ENCODE assay signal across 8 cellular contexts in the genomic region with DNA sequence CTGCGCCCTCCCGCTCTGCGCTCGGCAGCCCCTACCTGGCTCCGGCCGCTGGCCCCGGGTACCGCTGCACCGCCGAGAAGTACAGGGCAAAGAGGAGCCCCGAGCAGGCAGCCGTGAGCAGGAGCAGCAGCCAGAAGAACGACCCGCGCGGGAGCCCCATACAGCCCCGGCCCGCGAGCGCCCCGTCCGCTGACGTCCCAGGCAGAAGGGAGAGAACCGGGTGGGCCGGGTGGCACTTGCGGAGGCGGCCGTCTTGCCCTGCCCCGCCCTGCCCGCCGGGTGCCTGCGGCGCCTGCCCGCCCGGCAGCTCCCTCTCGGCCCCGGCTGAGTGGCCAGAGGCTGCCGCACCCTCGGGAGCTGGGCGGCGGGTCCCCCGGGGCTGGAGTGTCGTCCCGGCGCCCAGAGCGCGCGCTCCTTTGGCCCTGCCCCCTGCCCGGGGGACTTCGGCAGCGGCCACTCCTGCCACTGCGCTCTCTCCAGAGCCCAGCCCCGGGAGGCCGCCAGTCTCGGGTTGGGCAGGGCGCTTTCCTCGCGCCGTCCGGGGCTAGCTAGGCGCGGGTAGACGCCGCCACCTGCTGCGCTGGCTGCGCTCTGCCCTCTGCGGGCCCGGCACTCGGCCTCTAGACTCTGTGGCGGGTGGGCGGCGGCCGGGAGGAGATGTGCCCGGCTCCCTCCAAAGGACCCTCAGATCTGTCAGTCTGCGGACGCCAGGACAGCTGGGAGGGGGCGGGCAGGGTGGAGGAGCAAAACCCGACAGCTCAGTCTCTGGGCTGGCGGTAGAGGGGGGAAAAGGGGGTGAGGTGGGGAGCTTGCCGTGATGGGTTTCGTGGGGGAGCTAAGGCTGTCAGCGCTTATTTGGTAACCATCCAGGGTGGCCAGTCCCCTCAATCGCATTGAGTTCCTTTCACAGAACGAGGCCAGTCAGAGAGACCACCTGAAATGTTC. TPM values are rescaled to one million over a fixed set of nuclear protein-coding genes. Genes with fewer than 3 reads are reported as not detected.
DNase-seq lines count a peak whose midpoint lies in the region; ATAC-seq and TF ChIP-seq lines count a peak whose summit lies in the region.

TSS of gene ST6GALNAC2 (minus strand) at position 212 of the 945 bp plus-strand sequence. CDS start at position 160, 52 bp downstream.

- peaks cover 4% of the 10 kb centered on the region for H3K36me3 Mint-ChIP-seq in brain

- H3K9ac ChIP-seq in BLaER1 (peak within 1 kb of the TSS; percentile 53), iPS-20b (ENCODE audit: low read depth, low read length) (peak within 1 kb of the TSS; percentile 41; the same call in 1 of the 2 replicates), skeletal muscle satellite cell (ENCODE audit: low read depth, low read length) (peak within 1 kb of the TSS; percentile 46)

- peaks cover 86% of the 10 kb centered on the region for H3K27me3 Mint-ChIP-seq in brain

- H3K4me1 Mint-ChIP-seq in brain: peaks cover 10% of the 10 kb centered on the region

- H3K4me1 ChIP-seq in BLaER1 (peaks cover 41% of the 10 kb centered on the region), iPS-20b (ENCODE audit: insufficient read depth, low read length) (0 out of 2 replicates have a peak, but pooled peaks cover 3% of the 10 kb centered on the region), skeletal muscle satellite cell (ENCODE audit: control insufficient read depth, insufficient read depth, low read length) (peaks cover 11% of the 10 kb centered on the region)

- ATAC-seq in HG03280 (IDR thresholded peaks at IDR 0.05; ENCODE audit: unreplicated experiment): no peak

- no peak within 1 kb of the TSS for H3K27ac Mint-ChIP-seq in brain

- peak within 1 kb of the TSS; percentile 97 for H3K4me2 ChIP-seq in BLaER1
- peak within 1 kb of the TSS; percentile 94 for H3K4me2 ChIP-seq in skeletal muscle satellite cell (ENCODE audit: low read length)

- no peak for DNase-seq in HFF-Myc (ENCODE audit: extremely low read depth, low read depth)
- peak; percentile 83 for DNase-seq in SK-MEL-5 (ENCODE audit: low read depth, low spot score)
- DNase-seq in putamen (ENCODE audit: low spot score): no peak

- H3K4me3 ChIP-seq in BLaER1 (peak within 1 kb of the TSS; percentile 70), HFF-Myc (replicated peaks; ENCODE audit: low read depth, low read length) (peak within 1 kb of the TSS; percentile 39), iPS-20b (ENCODE audit: low read length) (peak within 1 kb of the TSS; percentile 68), skeletal muscle satellite cell (ENCODE audit: low read length) (peak within 1 kb of the TSS; percentile 71)

- peaks cover 31% of the 10 kb centered on the region for H4K20me1 ChIP-seq in BLaER1

- H3K36me3 ChIP-seq in BLaER1 (no peaks in the 10 kb centered on the region), iPS-20b (ENCODE audit: insufficient read depth, low read depth, low read length) (no peaks in the 10 kb centered on the region), skeletal muscle satellite cell (ENCODE audit: insufficient read depth, low read length) (no peaks in the 10 kb centered on the region)

- peaks cover 82% of the 10 kb centered on the region for H3K27me3 ChIP-seq in BLaER1
- peaks cover 77% of the 10 kb centered on the region for H3K27me3 ChIP-seq in iPS-20b (ENCODE audit: insufficient read depth, low read length)
- H3K27me3 ChIP-seq in skeletal muscle satellite cell (ENCODE audit: control insufficient read depth, insufficient read depth, low read length): peaks cover 38% of the 10 kb centered on the region

- H3K4me3 Mint-ChIP-seq in brain: peak within 1 kb of the TSS; percentile 59 to 77 (median 64)

- H3K9me3 ChIP-seq in BLaER1 (no peaks in the 10 kb centered on the region), iPS-20b (ENCODE audit: insufficient read depth, low read depth, low read length) (no peaks in the 10 kb centered on the region), skeletal muscle satellite cell (replicated peaks; ENCODE audit: low read length) (no peaks in the 10 kb centered on the region)

- TF ChIP-seq CTCF in HFF-Myc (IDR thresholded peaks at IDR 0.05; ENCODE audit: low read depth, low read length, missing control alignments) (no peak), brain (conservative IDR thresholded peaks at IDR 0.05) (peak in 1 of 2 experiments; percentile 29)

- in situ Hi-C loops in SK-MEL-5 (cut with HindIII; ENCODE audit: low pct_unique_long_range_greater_than_20kb, low sequenced_read_pairs): no loop called here

- H3K9me3 Mint-ChIP-seq in brain: peaks cover 0 to 22% (median 17%) of the 10 kb centered on the region in 5 experiments

- H3K27ac ChIP-seq in BLaER1: no peak within 1 kb of the TSS
- H3K27ac ChIP-seq in iPS-20b (ENCODE audit: low read length): no peak within 1 kb of the TSS

RNA-seq across cellular contexts. Expression of gene ST6GALNAC2, which starts in this region (rescaled TPM):
- 77.4 and 96.3 TPM in 2 replicates for total RNA-seq in SK-MEL-5 (2014; rRNA removed; shearing (Covaris generic))
- 96.4 and 117 TPM in 2 replicates for polyA plus RNA-seq in SK-MEL-5 (2015; cell fraction: cytosol; rRNA removed)
- polyA plus RNA-seq in SK-MEL-5 (2015; cell fraction: nucleus; rRNA removed): 76.4 and 135 TPM in 2 replicates
- polyA plus RNA-seq in brain (ENCODE audit: insufficient read depth, low read depth, low replicate concordance): 8.3 TPM
- total RNA-seq in skeletal muscle satellite cell (2012; rRNA removed): 0.22 TPM in 1 of 2 replicates, not detected in the other
